18 cellular contexts compared by ENCODE assay signal in genomic region chr3:14804835-14805780, GRCh38. TPM values are rescaled to one million over a fixed set of nuclear protein-coding genes. Genes with fewer than 3 reads are reported as not detected.
A peak's percentile ranks its signal among the peaks of the same experiment; 100 is the strongest.
DNase-seq lines count a peak whose midpoint lies in the region; ATAC-seq and TF ChIP-seq lines count a peak whose summit lies in the region.
"Had no signal": no experiment of that assay in that cellular context is flagged by ENCODE, and none has a peak within 500 bp of the region (broad histone marks: within the 10 kb centered on the region; RNA-seq: fewer than 3 reads in every experiment).

No MANE protein-coding gene starts in this region.

- intact Hi-C loops in Caco-2 (cut with micrococcal nuclease; ENCODE audit: unreplicated experiment) (no loop called here), esophagus squamous epithelium (cut with DNase I) (no loop called here)

- TF ChIP-seq CTCF in Caco-2 (IDR thresholded peaks at IDR 0.05; ENCODE audit: insufficient read depth in 1 of 2, low read depth in 1 of 2, low read length in 1 of 2, severe bottlenecking in 1 of 2, unreplicated experiment in 1 of 2) (no peak), endodermal cell (conservative IDR thresholded peaks at IDR 0.05) (no peak), nephron progenitor cell (IDR thresholded peaks at IDR 0.05) (no peak), esophagus squamous epithelium (IDR thresholded peaks at IDR 0.05) (no peak), suprapubic skin (IDR thresholded peaks at IDR 0.05) (no peak)

- 77 to 84% methylated on average over 4 to 7 of the region's 7 CpGs for WGBS in endodermal cell (ENCODE audit: insufficient coverage in 1 of 2, insufficient read length in 1 of 2), 2 experiments
- WGBS in esophagus squamous epithelium, 2 donors: 63 to 68% methylated on average over 6 of the region's 7 CpGs
- WGBS in suprapubic skin: 67% methylated on average over 7 of the region's 7 CpGs

- no TSS peak for BruUV-seq in Caco-2 (replicated peaks; lab: Mats Ljungman, UMichigan)

- H3K27me3 ChIP-seq in Caco-2 (replicated peaks; ENCODE audit: control insufficient read depth, insufficient read depth, low read length) (no peaks in the 10 kb centered on the region), endodermal cell (ENCODE audit: control insufficient read depth, insufficient read depth, low read length, poor library complexity, severe bottlenecking) (peaks cover 21% of the 10 kb centered on the region), esophagus squamous epithelium (peaks cover 0 to 57% (median 5%) of the 10 kb centered on the region in 4 donors), suprapubic skin (peaks cover 20% of the 10 kb centered on the region)

- DNase-seq in Caco-2 (no peak), MV-4-11 (lab: John Stamatoyannopoulos, UW) (peak; percentile 62), endodermal cell (peak; percentile 62), nephron progenitor cell (no peak), esophagus squamous epithelium (lab: John Stamatoyannopoulos, UW) (no peak), suprapubic skin (ENCODE audit: low spot score in 2 of 2) (no peak), NCI-H1092 (lab: John Stamatoyannopoulos, UW) (no peak)
- DNase-seq: activated CD4-positive, alpha-beta T cell treated with anti-CD3 and anti-CD28 coated beads for 36 hours; amniotic stem cell; C1 segment of cervical spinal cord; DND-41; NCI-H2029; NCI-H526 had no signal

- ATAC-seq in HG02852 (IDR thresholded peaks at IDR 0.05; ENCODE audit: unreplicated experiment): no peak
- ATAC-seq: activated CD4-positive, alpha-beta T cell treated with anti-CD3 and anti-CD28 coated beads for 36 hours; Panc1 had no signal

- H3K4me1 ChIP-seq in Caco-2: peaks cover 11% of the 10 kb centered on the region
- H3K4me1 ChIP-seq in endodermal cell (ENCODE audit: control insufficient read depth, insufficient read depth, low read length): no peaks in the 10 kb centered on the region
- H3K4me1 ChIP-seq in esophagus squamous epithelium: peaks cover 0 to 46% (median 6%) of the 10 kb centered on the region in 3 donors
- peaks cover 21% of the 10 kb centered on the region for H3K4me1 ChIP-seq in suprapubic skin

- H3K4me3 Mint-ChIP-seq in Caco-2 (ENCODE audit: unreplicated experiment) (no peak overlapping the region), endodermal cell (no peak overlapping the region), nephron progenitor cell (peak overlapping the region; percentile 22)
- H3K4me3 Mint-ChIP-seq: activated CD4-positive, alpha-beta T cell treated with anti-CD3 and anti-CD28 coated beads for 36 hours had no signal

- H3K27ac Mint-ChIP-seq in Caco-2 (ENCODE audit: unreplicated experiment) (peak overlapping the region; percentile 25), endodermal cell (no peak overlapping the region), nephron progenitor cell (peak overlapping the region; percentile 33)
- H3K27ac Mint-ChIP-seq: activated CD4-positive, alpha-beta T cell treated with anti-CD3 and anti-CD28 coated beads for 36 hours had no signal

- H3K9me3 ChIP-seq in Caco-2 (no peaks in the 10 kb centered on the region), endodermal cell (ENCODE audit: control insufficient read depth, low read length) (no peaks in the 10 kb centered on the region), esophagus squamous epithelium (no peaks in the 10 kb centered on the region), suprapubic skin (no peaks in the 10 kb centered on the region)

- H3K4me1 Mint-ChIP-seq in Caco-2 (ENCODE audit: low read depth, unreplicated experiment) (peaks cover 15% of the 10 kb centered on the region), endodermal cell (peaks cover 16% of the 10 kb centered on the region), nephron progenitor cell (peaks cover 46% of the 10 kb centered on the region)

- no peak overlapping the region for H3K9ac ChIP-seq in endodermal cell (ENCODE audit: extremely low read depth, low read length, poor library complexity, severe bottlenecking)

- H3K4me3 ChIP-seq in Caco-2 (ENCODE audit: low read depth, low read length) (no peak overlapping the region), endodermal cell (ENCODE audit: low read length) (no peak overlapping the region), esophagus squamous epithelium (no peak overlapping the region), suprapubic skin (no peak overlapping the region)
- H3K4me3 ChIP-seq: coronary artery had no signal

- H3K27ac ChIP-seq in endodermal cell (ENCODE audit: low read depth, low read length): no peak overlapping the region
- peak overlapping the region in 2 of 4 donors; percentile 38 to 73 for H3K27ac ChIP-seq in esophagus squamous epithelium
- no peak overlapping the region for H3K27ac ChIP-seq in suprapubic skin

- TF ChIP-seq EP300 in suprapubic skin (IDR thresholded peaks at IDR 0.05): no peak

- TF ChIP-seq POLR2A in esophagus squamous epithelium (IDR thresholded peaks at IDR 0.05) (no peak), suprapubic skin (IDR thresholded peaks at IDR 0.05) (no peak)

- H3K9me3 Mint-ChIP-seq in Caco-2 (ENCODE audit: unreplicated experiment) (no peaks in the 10 kb centered on the region), endodermal cell (no peaks in the 10 kb centered on the region), nephron progenitor cell (no peaks in the 10 kb centered on the region)

- CTCF ChIA-PET in Caco-2 (lab: Charles Lee): no interaction called here

- H3K36me3 Mint-ChIP-seq in Caco-2 (ENCODE audit: insufficient read depth, unreplicated experiment) (no peaks in the 10 kb centered on the region), endodermal cell (ENCODE audit: low read depth) (no peaks in the 10 kb centered on the region), nephron progenitor cell (ENCODE audit: low read depth) (no peaks in the 10 kb centered on the region)

- H3K27me3 Mint-ChIP-seq in Caco-2 (ENCODE audit: insufficient read depth, unreplicated experiment) (peaks cover 6% of the 10 kb centered on the region), endodermal cell (ENCODE audit: insufficient read depth) (peaks cover 35% of the 10 kb centered on the region), nephron progenitor cell (ENCODE audit: low read depth, poor library complexity) (peaks cover 54% of the 10 kb centered on the region)

- POLR2A ChIA-PET in Caco-2 (lab: Charles Lee): no interaction called here

- H3K36me3 ChIP-seq in Caco-2 (ENCODE audit: control insufficient read depth, insufficient read depth, low read length): no peaks in the 10 kb centered on the region
- H3K36me3 ChIP-seq in endodermal cell (ENCODE audit: control insufficient read depth, insufficient read depth, low read length): no peaks in the 10 kb centered on the region
- no peaks in the 10 kb centered on the region for H3K36me3 ChIP-seq in esophagus squamous epithelium
- H3K36me3 ChIP-seq in suprapubic skin: no peaks in the 10 kb centered on the region

RNA-seq across cellular contexts. Expression of gene FGD5, which starts 13.7 kb away (rescaled TPM):
- total RNA-seq in Caco-2 (2022) (0.16 and 0.25 TPM in 2 replicates), endodermal cell (10 to 100 TPM; 15.3 to 17.0 TPM), esophagus squamous epithelium (10 to 100 TPM in 1 of 4 donors, 1 to 10 TPM in 2, under 1 TPM in 1; 0.80 to 12.0 (median 3.9) TPM), suprapubic skin (10 to 100 TPM in 2 of 4 donors, 1 to 10 TPM in 2; 2.8 to 15.5 (median 7.1) TPM)
- polyA plus RNA-seq in endodermal cell (2013, experiment 1 of 2): 3.0 TPM
- 2.2 TPM for polyA plus RNA-seq in endodermal cell (2013, experiment 2 of 2)
- total RNA-seq: osteocyte; T-helper 1 cell treated with Interleukin-12 subunit alpha and Interleukin-12 subunit beta and Interleukin-4 antibody, amounts not matched to agents 30 ng/mL and 1 ng/mL, for 36 hours had no signal

Comparison
In these comparisons a context has a peak if more than half of its experiments do, and no peak if none do; other contexts are left out.
1. DNase-seq: peak in MV-4-11 (single experiment) and endodermal cell (single experiment); none in Caco-2 (0 of 2), nephron progenitor cell (single experiment), esophagus squamous epithelium (single experiment), suprapubic skin (0 of 2) and NCI-H1092 (single experiment).